In the genomic region with DNA sequence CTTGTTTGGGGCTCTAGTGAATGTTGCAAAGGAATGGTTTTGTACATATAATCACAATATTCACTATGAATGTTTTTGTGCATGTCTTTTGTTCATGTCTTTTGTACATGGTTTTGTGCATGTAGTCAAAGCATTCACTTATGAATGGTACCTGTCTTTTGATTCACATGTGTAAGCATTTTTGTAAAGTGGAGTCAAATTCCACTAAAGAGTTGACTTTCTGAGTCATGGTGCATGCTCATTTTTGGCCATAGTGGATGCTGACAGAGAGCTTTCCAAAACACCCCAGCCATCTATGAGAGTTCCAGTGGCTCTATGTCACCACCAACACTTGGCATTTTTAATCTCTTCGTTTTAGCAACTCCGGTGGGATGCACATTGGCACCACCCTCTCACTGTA, we compare ENCODE assay signal across 26 cellular contexts.
"Had no signal": no experiment of that assay in that cellular context is flagged by ENCODE, and none has a peak within 500 bp of the region (broad histone marks: within the 10 kb centered on the region; RNA-seq: fewer than 3 reads in every experiment).

No MANE protein-coding gene starts in this region.

- H3K36me3 Mint-ChIP-seq: mesothelial cell of epicardium; naive B cell; natural killer cell; neural progenitor cell; stimulated activated memory B cell treated with anti-CD40 and anti-IgM and Interleukin-4, amounts not matched to agents 10 μg/mL and 1 μg/mL and 100 μg/mL, for 72 hours; type B pancreatic cell had no signal

- H3K27me3 ChIP-seq: neural progenitor cell, neutrophil, right atrium auricular region, right lobe of liver, tibial nerve, uterus had no signal

- DNase-seq: islet precursor cell; left ventricle myocardium inferior; mesendoderm; naive B cell; natural killer cell; nephron progenitor cell; occipital lobe; right lobe of liver; stimulated activated CD4-positive, alpha-beta T cell treated with anti-CD3 and anti-CD28 coated beads, Interleukin-1b, Interleukin-23, amount 100 ng/mL, for 48 hours; stimulated activated CD4-positive, alpha-beta T cell treated with anti-CD3 and anti-CD28 coated beads, Interleukin-2, amount 100 ng/mL, for 48 hours; stimulated activated CD4-positive, alpha-beta T cell treated with anti-CD3 and anti-CD28 coated beads, Interleukin-4, amount 100 ng/mL, for 4 hours; stimulated activated CD8-positive, alpha-beta memory T cell treated with anti-CD3 and anti-CD28 coated beads, Interleukin-4, amount 100 ng/mL, for 48 hours; stimulated activated naive CD4-positive, alpha-beta T cell treated with Interleukin-2 at 50 U/mL for 16 hours; stimulated activated naive CD8-positive, alpha-beta T cell treated with anti-CD3 and anti-CD28 coated beads, Interleukin-15, amount 100 ng/mL, for 72 hours; substantia nigra; uterus had no signal

- H3K27ac ChIP-seq: left ventricle myocardium inferior, neural progenitor cell, neutrophil, right atrium auricular region, right lobe of liver, tibial nerve, uterus had no signal

- H3K9me3 Mint-ChIP-seq: nephron progenitor cell; stimulated activated naive CD8-positive, alpha-beta T cell treated with anti-CD3 and anti-CD28 coated beads, Interleukin-15, amount 100 ng/mL, for 72 hours; type B pancreatic cell had no signal

- H3K4me1 ChIP-seq: uterus had no signal

- H3K4me2 ChIP-seq: neural progenitor cell, smooth muscle cell had no signal

- ATAC-seq: natural killer cell; right lobe of liver; stimulated activated memory B cell treated with anti-CD40 and anti-IgM and Interleukin-4, amounts not matched to agents 10 μg/mL and 1 μg/mL and 100 μg/mL, for 72 hours; stimulated activated naive CD8-positive, alpha-beta T cell treated with anti-CD3 and anti-CD28 coated beads, Interleukin-15, amount 100 ng/mL, for 72 hours had no signal

- H3K36me3 ChIP-seq: left ventricle myocardium inferior, neural progenitor cell, neutrophil, right atrium auricular region, right lobe of liver, tibial nerve, uterus had no signal

- H3K9me3 ChIP-seq: left ventricle myocardium inferior, neutrophil, right atrium auricular region, right lobe of liver, tibial nerve, uterus had no signal

- H3K27me3 Mint-ChIP-seq: progenitor cell of endocrine pancreas; stimulated activated memory B cell treated with anti-CD40 and anti-IgM and Interleukin-4, amounts not matched to agents 10 μg/mL and 1 μg/mL and 100 μg/mL, for 72 hours had no signal

- H3K4me3 Mint-ChIP-seq: mesothelial cell of epicardium; naive B cell; natural killer cell; nephron progenitor cell; neural progenitor cell; stimulated activated memory B cell treated with anti-CD40 and anti-IgM and Interleukin-4, amounts not matched to agents 10 μg/mL and 1 μg/mL and 100 μg/mL, for 72 hours; stimulated activated naive CD8-positive, alpha-beta T cell treated with anti-CD3 and anti-CD28 coated beads, Interleukin-15, amount 100 ng/mL, for 72 hours; type B pancreatic cell had no signal

- H3K4me3 ChIP-seq: left ventricle myocardium inferior, lung, neural progenitor cell, right atrium auricular region, right lobe of liver, smooth muscle cell, tibial nerve, uterus had no signal

- H3K27ac Mint-ChIP-seq: mesothelial cell of epicardium; naive B cell; natural killer cell; nephron progenitor cell; neural progenitor cell; progenitor cell of endocrine pancreas; stimulated activated memory B cell treated with anti-CD40 and anti-IgM and Interleukin-4, amounts not matched to agents 10 μg/mL and 1 μg/mL and 100 μg/mL, for 72 hours; stimulated activated naive CD8-positive, alpha-beta T cell treated with anti-CD3 and anti-CD28 coated beads, Interleukin-15, amount 100 ng/mL, for 72 hours; type B pancreatic cell had no signal

- H3K9ac ChIP-seq: neural progenitor cell had no signal

- H3K4me1 Mint-ChIP-seq: nephron progenitor cell had no signal

- H2AFZ ChIP-seq: neural progenitor cell had no signal
